17 cellular contexts compared by ENCODE assay signal in genomic region chr11:26285593-26285992, GRCh38. TPM values are rescaled to one million over a fixed set of nuclear protein-coding genes. Genes with fewer than 3 reads are reported as not detected.
"Had no signal": no experiment of that assay in that cellular context is flagged by ENCODE, and none has a peak within 500 bp of the region (broad histone marks: within the 10 kb centered on the region; RNA-seq: fewer than 3 reads in every experiment).

No MANE protein-coding gene starts in this region.

- H3K4me1 ChIP-seq: lower lobe of right lung, neural progenitor cell, upper lobe of left lung had no signal

- H3K9ac ChIP-seq: neural progenitor cell had no signal

- H3K36me3 ChIP-seq: lower lobe of right lung, neural progenitor cell, spleen, thoracic aorta, upper lobe of left lung had no signal

- DNase-seq: activated CD4-positive, alpha-beta T cell treated with anti-CD3 and anti-CD28 coated beads for 1 hour; activated T-cell treated with anti-CD3 and anti-CD28 coated beads, Interleukin-2, amount 50 U/mL, for 1 hour; aorta; lower lobe of right lung; naive B cell; spleen; stimulated activated CD4-positive, alpha-beta T cell treated with anti-CD3 and anti-CD28 coated beads, Interleukin-4, amount 100 ng/mL, for 24 hours; stimulated activated naive CD4-positive, alpha-beta T cell treated with Interleukin-2 at 50 U/mL for 16 hours; upper lobe of left lung had no signal

- H3K27ac ChIP-seq: epithelial cell of prostate, lower lobe of right lung, neural progenitor cell, spleen, thoracic aorta, upper lobe of left lung had no signal

- H2AFZ ChIP-seq: neural progenitor cell had no signal

- H3K27me3 ChIP-seq: neural progenitor cell, upper lobe of left lung had no signal

- H3K9me3 ChIP-seq: lower lobe of right lung, spleen, thoracic aorta, upper lobe of left lung had no signal

RNA-seq across cellular contexts. Expression of gene ANO3, which starts 46.3 kb away (rescaled TPM):
- total RNA-seq: activated naive CD4-positive, alpha-beta T cell treated with anti-CD3 and anti-CD28 coated beads, Interleukin-2, amount 50 U/mL, for 72 hours; activated T-helper 17 cell treated with anti-CD3 and anti-CD28 coated beads, Interleukin-2, amount 50 U/mL, for 72 hours; cardiac septum; kidney epithelial cell had no signal
- polyA plus RNA-seq: immature natural killer cell had no signal
